ENCODE assay signal across 8 cellular contexts in genomic region chr3:172709776-172710708, GRCh38. TPM values are rescaled to one million over a fixed set of nuclear protein-coding genes. Genes with fewer than 3 reads are reported as not detected.
DNase-seq lines count a peak whose midpoint lies in the region; ATAC-seq and TF ChIP-seq lines count a peak whose summit lies in the region.

No MANE protein-coding gene starts in this region.

- H3K4me1 Mint-ChIP-seq in CD8-positive, alpha-beta T cell (ENCODE audit: low read depth) = peaks cover 29% of the 10 kb centered on the region
- H3K4me1 Mint-ChIP-seq in activated naive CD8-positive, alpha-beta T cell (ENCODE audit: low read depth) = peaks cover 29% of the 10 kb centered on the region
- H3K4me1 Mint-ChIP-seq in glutamatergic neuron (ENCODE audit: low read depth, unreplicated experiment) = no peaks in the 10 kb centered on the region

- peak in 1 of 7 experiments; percentile 2 for DNase-seq in CD8-positive, alpha-beta T cell
- DNase-seq in NCI-H2107 treated with DMSO at 0.1 percent for 48 hours (lab: John Stamatoyannopoulos, UW; ENCODE audit: unreplicated experiment) = peak; percentile 70
- DNase-seq in glutamatergic neuron = peak; percentile 54
- DNase-seq in nucleus accumbens (lab: John Stamatoyannopoulos, UW) = peak in 34 of 56 donors; percentile 2 to 64 (median 24)
- DNase-seq in NCI-H345 (lab: John Stamatoyannopoulos, UW) = no peak

- H3K27me3 ChIP-seq in CD8-positive, alpha-beta T cell (ENCODE audit: insufficient read depth, low read length) = no peaks in the 10 kb centered on the region

- no peaks in the 10 kb centered on the region for H3K27me3 Mint-ChIP-seq in CD8-positive, alpha-beta T cell (ENCODE audit: low read depth)
- H3K27me3 Mint-ChIP-seq in activated naive CD8-positive, alpha-beta T cell = no peaks in the 10 kb centered on the region
- no peaks in the 10 kb centered on the region for H3K27me3 Mint-ChIP-seq in glutamatergic neuron (ENCODE audit: unreplicated experiment)

- peak overlapping the region; percentile 43 for H3K27ac ChIP-seq in CD8-positive, alpha-beta T cell (ENCODE audit: low read depth, low read length)

- peak overlapping the region; percentile 93 for H3K4me3 ChIP-seq in CD8-positive, alpha-beta T cell (ENCODE audit: low read depth, low read length)

- H3K9me3 ChIP-seq in CD8-positive, alpha-beta T cell (ENCODE audit: low read length) = no peaks in the 10 kb centered on the region

- CTCF ChIA-PET in CD8-positive, alpha-beta T cell (lab: Charles Lee) = interaction anchor here (1.4 to 1.5 kb wide), 2 partner anchors 10 kb away, joined by 4 to 6 read pairs; no protein-coding TSS in a partner anchor

- H3K36me3 ChIP-seq in CD8-positive, alpha-beta T cell (ENCODE audit: insufficient read depth, low read length) = no peaks in the 10 kb centered on the region

- H3K4me1 ChIP-seq in CD8-positive, alpha-beta T cell (ENCODE audit: insufficient read depth, low read length) = peaks cover 5% of the 10 kb centered on the region

- H3K27ac Mint-ChIP-seq in CD8-positive, alpha-beta T cell = peak overlapping the region; percentile 63
- peak overlapping the region; percentile 42 for H3K27ac Mint-ChIP-seq in activated naive CD8-positive, alpha-beta T cell
- H3K27ac Mint-ChIP-seq in glutamatergic neuron (ENCODE audit: unreplicated experiment) = peak overlapping the region; percentile 24

- peaks cover 10% of the 10 kb centered on the region for H3K36me3 Mint-ChIP-seq in CD8-positive, alpha-beta T cell
- peaks cover 2% of the 10 kb centered on the region for H3K36me3 Mint-ChIP-seq in activated naive CD8-positive, alpha-beta T cell
- no peaks in the 10 kb centered on the region for H3K36me3 Mint-ChIP-seq in glutamatergic neuron (ENCODE audit: unreplicated experiment)

- ATAC-seq in CD8-positive, alpha-beta T cell = peak; percentile 6
- ATAC-seq in GM21367 (IDR thresholded peaks at IDR 0.05; ENCODE audit: unreplicated experiment) (peak; percentile 1), HG03378 (IDR thresholded peaks at IDR 0.05; ENCODE audit: unreplicated experiment) (no peak)

- H3K9me3 Mint-ChIP-seq in CD8-positive, alpha-beta T cell = no peaks in the 10 kb centered on the region
- no peaks in the 10 kb centered on the region for H3K9me3 Mint-ChIP-seq in activated naive CD8-positive, alpha-beta T cell (ENCODE audit: low read depth)
- no peaks in the 10 kb centered on the region for H3K9me3 Mint-ChIP-seq in glutamatergic neuron (ENCODE audit: unreplicated experiment)

- POLR2A ChIA-PET in CD8-positive, alpha-beta T cell (lab: Charles Lee) = interaction anchor here (0.9 kb wide), 1 partner anchor 12 kb away, joined by 3 read pairs; no protein-coding TSS in a partner anchor

- intact Hi-C loops in CD8-positive, alpha-beta T cell (cut with DNase I, micrococcal nuclease) = loop anchor here in 1 of 2 experiments (2.0 kb wide), 1 partner anchor 41 kb away; the partner anchor contains the start of gene ECT2

- TF ChIP-seq CTCF in CD8-positive, alpha-beta T cell (IDR thresholded peaks at IDR 0.05) = no peak
- no peak for TF ChIP-seq CTCF in glutamatergic neuron (IDR thresholded peaks at IDR 0.05; ENCODE audit: partially characterized antibody, unreplicated experiment)

- peak overlapping the region; percentile 96 for H3K4me3 Mint-ChIP-seq in CD8-positive, alpha-beta T cell
- H3K4me3 Mint-ChIP-seq in activated naive CD8-positive, alpha-beta T cell = peak overlapping the region; percentile 95
- H3K4me3 Mint-ChIP-seq in glutamatergic neuron (ENCODE audit: unreplicated experiment) = peak overlapping the region; percentile 90

RNA-seq across cellular contexts. Expression of gene NCEH1, which starts 0.8 kb away (rescaled TPM):
- total RNA-seq in CD8-positive, alpha-beta T cell = under 1 TPM; 0.72 to 0.87 TPM
- total RNA-seq in glutamatergic neuron (ENCODE audit: unreplicated experiment) = 1.5 TPM

RNA-seq across cellular contexts. Expression of gene ECT2, which starts 40.5 kb away (rescaled TPM):
- 1 to 10 TPM; 1.3 to 1.5 TPM for total RNA-seq in CD8-positive, alpha-beta T cell
- total RNA-seq in glutamatergic neuron (ENCODE audit: unreplicated experiment) = 11.5 TPM
